Comparison of ENCODE assay signal across 22 cellular contexts in genomic region chr12:32739279-32739678, GRCh38.
"Had no signal": no experiment of that assay in that cellular context is flagged by ENCODE, and none has a peak within 500 bp of the region (broad histone marks: within the 10 kb centered on the region; RNA-seq: fewer than 3 reads in every experiment).

No MANE protein-coding gene starts in this region.

- H3K36me3 Mint-ChIP-seq: activated naive CD8-positive, alpha-beta T cell had no signal

- H3K4me2 ChIP-seq: smooth muscle cell had no signal

- DNase-seq: activated CD4-positive, alpha-beta memory T cell treated with anti-CD3 and anti-CD28 coated beads, Interleukin-2, amount 10 ng/mL, durations not matched to agents 7 days and 5 days; activated CD4-positive, alpha-beta T cell treated with anti-CD3 and anti-CD28 coated beads, Interleukin-2, amount 10 ng/mL, durations not matched to agents 24 days and 14 days; activated gamma-delta T cell treated with Interleukin-2 at 50 U/mL for 16 hours; head of caudate nucleus; natural killer cell; psoas muscle; stimulated activated CD4-positive, alpha-beta T cell treated with anti-CD3 and anti-CD28 coated beads, Interleukin-15, amount 100 ng/mL, for 24 hours; stomach had no signal

- ATAC-seq: activated CD4-positive, CD25-positive, alpha-beta regulatory T cell treated with anti-CD3 and anti-CD28 coated beads, Interleukin-2, amount 50 U/mL, for 24 hours; gastroesophageal sphincter; left lobe of liver; natural killer cell; psoas muscle; sciatic nerve; stimulated activated memory B cell treated with anti-CD40 and anti-IgM and Interleukin-4, amounts not matched to agents 10 μg/mL and 1 μg/mL and 100 μg/mL, for 72 hours had no signal

- FAIRE-seq: astrocyte had no signal

- H3K9me3 ChIP-seq: gastroesophageal sphincter, psoas muscle, stomach, suprapubic skin, tibial nerve had no signal

- H3K27ac ChIP-seq: coronary artery, epithelial cell of prostate, gastroesophageal sphincter, psoas muscle, stomach, suprapubic skin, tibial nerve, VCaP had no signal

- H3K4me3 Mint-ChIP-seq: activated CD4-positive, alpha-beta memory T cell treated with anti-CD3 and anti-CD28 coated beads, Interleukin-2, amount 10 ng/mL, durations not matched to agents 7 days and 5 days; activated CD4-positive, alpha-beta T cell treated with anti-CD3 and anti-CD28 coated beads, Interleukin-2, amount 10 ng/mL, durations not matched to agents 24 days and 14 days; activated naive CD8-positive, alpha-beta T cell; activated T-helper 1 cell treated with anti-CD3 and anti-CD28 coated beads, Interleukin-12 subunit alpha, Interleukin-12 subunit beta, Interleukin-2, Interleukin-4 antibody, amounts not matched to agents 30 ng/mL and 10 ng/mL and 1 ng/mL, durations not matched to agents 14 hours and 24 hours and 36 hours; natural killer cell; stimulated activated memory B cell treated with anti-CD40 and anti-IgM and Interleukin-4, amounts not matched to agents 10 μg/mL and 1 μg/mL and 100 μg/mL, for 72 hours had no signal

- H3K9me3 Mint-ChIP-seq: activated CD4-positive, alpha-beta memory T cell treated with anti-CD3 and anti-CD28 coated beads, Interleukin-2, amount 10 ng/mL, durations not matched to agents 7 days and 5 days; activated CD4-positive, alpha-beta T cell treated with anti-CD3 and anti-CD28 coated beads, Interleukin-2, amount 10 ng/mL, durations not matched to agents 24 days and 14 days; activated T-helper 1 cell treated with anti-CD3 and anti-CD28 coated beads, Interleukin-12 subunit alpha, Interleukin-12 subunit beta, Interleukin-2, Interleukin-4 antibody, amounts not matched to agents 30 ng/mL and 10 ng/mL and 1 ng/mL, durations not matched to agents 14 hours and 24 hours and 36 hours; natural killer cell; stimulated activated memory B cell treated with anti-CD40 and anti-IgM and Interleukin-4, amounts not matched to agents 10 μg/mL and 1 μg/mL and 100 μg/mL, for 72 hours had no signal

- H3K4me1 Mint-ChIP-seq: stimulated activated memory B cell treated with anti-CD40 and anti-IgM and Interleukin-4, amounts not matched to agents 10 μg/mL and 1 μg/mL and 100 μg/mL, for 72 hours had no signal

- H3K27ac Mint-ChIP-seq: activated CD4-positive, alpha-beta memory T cell treated with anti-CD3 and anti-CD28 coated beads, Interleukin-2, amount 10 ng/mL, durations not matched to agents 7 days and 5 days; activated CD4-positive, alpha-beta T cell treated with anti-CD3 and anti-CD28 coated beads, Interleukin-2, amount 10 ng/mL, durations not matched to agents 24 days and 14 days; activated naive CD8-positive, alpha-beta T cell; activated T-helper 1 cell treated with anti-CD3 and anti-CD28 coated beads, Interleukin-12 subunit alpha, Interleukin-12 subunit beta, Interleukin-2, Interleukin-4 antibody, amounts not matched to agents 30 ng/mL and 10 ng/mL and 1 ng/mL, durations not matched to agents 14 hours and 24 hours and 36 hours; natural killer cell; stimulated activated memory B cell treated with anti-CD40 and anti-IgM and Interleukin-4, amounts not matched to agents 10 μg/mL and 1 μg/mL and 100 μg/mL, for 72 hours had no signal

- H3K27me3 ChIP-seq: gastroesophageal sphincter, stomach, suprapubic skin, tibial nerve had no signal

- H3K4me3 ChIP-seq: coronary artery, gastroesophageal sphincter, psoas muscle, smooth muscle cell, stomach, suprapubic skin, tibial nerve had no signal

- H3K4me1 ChIP-seq: gastroesophageal sphincter, psoas muscle, suprapubic skin, tibial nerve had no signal

- H3K27me3 Mint-ChIP-seq: activated CD4-positive, alpha-beta memory T cell treated with anti-CD3 and anti-CD28 coated beads, Interleukin-2, amount 10 ng/mL, durations not matched to agents 7 days and 5 days; activated CD4-positive, alpha-beta T cell treated with anti-CD3 and anti-CD28 coated beads, Interleukin-2, amount 10 ng/mL, durations not matched to agents 24 days and 14 days; activated naive CD8-positive, alpha-beta T cell; stimulated activated memory B cell treated with anti-CD40 and anti-IgM and Interleukin-4, amounts not matched to agents 10 μg/mL and 1 μg/mL and 100 μg/mL, for 72 hours had no signal
